Comparison of ENCODE assay signal across 8 cellular contexts in genomic region chr12:110245278-110245868, GRCh38. TPM values are rescaled to one million over a fixed set of nuclear protein-coding genes. Genes with fewer than 3 reads are reported as not detected.
DNase-seq lines count a peak whose midpoint lies in the region; TF ChIP-seq lines count a peak whose summit lies in the region.

No MANE protein-coding gene starts in this region.

- peak overlapping the region; percentile 54 for H3K27ac Mint-ChIP-seq in progenitor cell of endocrine pancreas

- H3K9me3 Mint-ChIP-seq in progenitor cell of endocrine pancreas (ENCODE audit: low read depth), result no peaks in the 10 kb centered on the region

- no peak overlapping the region for H2AFZ ChIP-seq in neuronal stem cell (ENCODE audit: low read length)

- H3K18ac ChIP-seq in neuronal stem cell (ENCODE audit: low read length), result no peak overlapping the region

- no peak overlapping the region for H2AK5ac ChIP-seq in neuronal stem cell (ENCODE audit: low read depth, low read length)

- H2BK120ac ChIP-seq in neuronal stem cell (ENCODE audit: low read depth, low read length), result no peak overlapping the region

- peaks cover 7% of the 10 kb centered on the region for H3K36me3 Mint-ChIP-seq in progenitor cell of endocrine pancreas (ENCODE audit: insufficient read depth)

- no peak overlapping the region for H3K14ac ChIP-seq in neuronal stem cell (ENCODE audit: low read length)

- no peak overlapping the region for H3K4me3 ChIP-seq in AG09309 (ENCODE audit: control insufficient read depth, low read depth, low read length)
- H3K4me3 ChIP-seq in HEK293 (ENCODE audit: low read depth, low read length), result no peak overlapping the region
- H3K4me3 ChIP-seq in neuronal stem cell (ENCODE audit: low read length in 2 of 2), result no peak overlapping the region
- H3K4me3 ChIP-seq in tibial nerve, result no peak overlapping the region

- H3K27me3 ChIP-seq in neuronal stem cell (ENCODE audit: control insufficient read depth in 3 of 3, insufficient read depth in 3 of 3, low read depth in 1 of 3, low read length in 3 of 3) (no peaks in the 10 kb centered on the region), tibial nerve (no peaks in the 10 kb centered on the region)

- in situ Hi-C loops in ACHN (cut with HindIII; ENCODE audit: low pct_ligation_motif_present, low pct_unique_long_range_greater_than_20kb, low sequenced_read_pairs), result no loop called here

- H3K9ac ChIP-seq in neuronal stem cell (ENCODE audit: low read depth, low read length, poor library complexity), result no peak overlapping the region

- CTCF ChIA-PET in HEK293 (lab: Yijun Ruan, JAX), result interaction anchor here (0.6 to 1.4 kb wide), 4 partner anchors 11 to 493 kb away, joined by 3 to 4 read pairs (median 4); no protein-coding TSS in a partner anchor

- no peak overlapping the region for H2BK5ac ChIP-seq in neuronal stem cell (ENCODE audit: low read length)

- POLR2A ChIA-PET in HEK293 (lab: Yijun Ruan, JAX), result no interaction called here

- no peak overlapping the region for H2BK15ac ChIP-seq in neuronal stem cell (ENCODE audit: low read length)

- TF ChIP-seq CTCF in AG09309 (IDR thresholded peaks at IDR 0.05; ENCODE audit: control insufficient read depth, insufficient read depth, low read depth, low read length, missing control alignments), result peak; percentile 36
- TF ChIP-seq CTCF in HEK293 (tag by site-specific recombination; IDR thresholded peaks at IDR 0.05), result no peak
- peak; percentile 26 for TF ChIP-seq CTCF in progenitor cell of endocrine pancreas (IDR thresholded peaks at IDR 0.05; ENCODE audit: unreplicated experiment)
- peak in 1 of 5 experiments; percentile 19 for TF ChIP-seq CTCF in tibial nerve (IDR thresholded peaks at IDR 0.05)

- no peaks in the 10 kb centered on the region for H3K27me3 Mint-ChIP-seq in progenitor cell of endocrine pancreas

- no peak overlapping the region for H3K4me2 ChIP-seq in neuronal stem cell (ENCODE audit: insufficient read depth, low read length, poor library complexity, severe bottlenecking)

- no peaks in the 10 kb centered on the region for H3K79me1 ChIP-seq in neuronal stem cell (ENCODE audit: low read depth, low read length)

- no peak for TF ChIP-seq POLR2A in tibial nerve (IDR thresholded peaks at IDR 0.05)

- H3K4ac ChIP-seq in neuronal stem cell (ENCODE audit: low read length), result no peak overlapping the region

- H4K8ac ChIP-seq in neuronal stem cell (ENCODE audit: low read depth, low read length), result no peak overlapping the region

- TF ChIP-seq EP300 in tibial nerve (IDR thresholded peaks at IDR 0.05), result no peak

- peaks cover 44% of the 10 kb centered on the region for H3K4me1 Mint-ChIP-seq in progenitor cell of endocrine pancreas (ENCODE audit: low read depth)

- H3K27ac ChIP-seq in HEK293 (ENCODE audit: extremely low read depth, low read depth, low read length) (no peak overlapping the region), neuronal stem cell (replicated peaks; ENCODE audit: low read length) (no peak overlapping the region), tibial nerve (peak overlapping the region in 1 of 4 donors; percentile 71)

- H2BK12ac ChIP-seq in neuronal stem cell (ENCODE audit: low read length), result no peak overlapping the region

- DNase-seq in AG09309 (ENCODE audit: low read depth) (no peak), dermis blood vessel endothelial cell (peak; percentile 63), progenitor cell of endocrine pancreas (ENCODE audit: low spot score, unreplicated experiment) (no peak), neuronal stem cell (ENCODE audit: low spot score) (no peak), tibial nerve (ENCODE audit: low spot score in 2 of 2) (no peak), ACHN (no peak)
- DNase-seq in activated CD4-positive, CD25-positive, alpha-beta regulatory T cell treated with anti-CD3 and anti-CD28 coated beads, Interleukin-2, amount 50 U/mL, for 16 hours (ENCODE audit: low read depth, low spot score), result peak; percentile 20

- H3K4me1 ChIP-seq in HEK293 (ENCODE audit: control insufficient read depth, insufficient read depth, low read length) (peaks cover 4% of the 10 kb centered on the region), neuronal stem cell (ENCODE audit: control insufficient read depth in 2 of 2, insufficient read depth in 1 of 2, low read depth in 1 of 2, low read length in 2 of 2) (peaks cover 0 to 3% of the 10 kb centered on the region in 2 donors), tibial nerve (peaks cover 0 to 10% (median 3%) of the 10 kb centered on the region in 4 donors)

- no peaks in the 10 kb centered on the region for H3K9me3 ChIP-seq in HEK293 (ENCODE audit: control insufficient read depth, insufficient read depth, low read depth, low read length)
- peaks cover 0 to 4% of the 10 kb centered on the region in 2 donors for H3K9me3 ChIP-seq in neuronal stem cell (replicated peaks in 1 of 2; ENCODE audit: control insufficient read depth in 2 of 2, insufficient read depth in 1 of 2, low read depth in 1 of 2, low read length in 2 of 2)
- H3K9me3 ChIP-seq in tibial nerve, result peaks cover 0 to 3% (median 0%) of the 10 kb centered on the region in 4 donors

- no peak overlapping the region for H3K4me3 Mint-ChIP-seq in progenitor cell of endocrine pancreas (ENCODE audit: low read depth)

- no peaks in the 10 kb centered on the region for H3K36me3 ChIP-seq in HEK293 (ENCODE audit: control insufficient read depth in 2 of 2, insufficient read depth in 1 of 2, low read length in 2 of 2)
- H3K36me3 ChIP-seq in neuronal stem cell (replicated peaks in 1 of 2; ENCODE audit: control insufficient read depth in 2 of 2, insufficient read depth in 2 of 2, low read length in 2 of 2), result peaks cover 0 to 35% of the 10 kb centered on the region in 2 donors
- H3K36me3 ChIP-seq in tibial nerve, result peaks cover 0 to 44% (median 0%) of the 10 kb centered on the region in 3 donors

- H4K91ac ChIP-seq in neuronal stem cell (ENCODE audit: low read depth, low read length, poor library complexity), result no peak overlapping the region

- WGBS in neuronal stem cell (ENCODE audit: extremely low coverage in 2 of 2, insufficient read length in 2 of 2, insufficient replicate concordance in 1 of 2), 2 donors, result no CpG with 5 or more reads among the region's 4 CpGs
- 81 to 82% methylated on average over 4 of the region's 4 CpGs for WGBS in tibial nerve, 2 donors

- no peak overlapping the region for H3K23ac ChIP-seq in neuronal stem cell (ENCODE audit: low read depth, low read length, poor library complexity)

TF ChIP-seq in HEK293, 187 proteins besides CTCF, POLR2A, EP300 and RAD21:
- no peak for TF ChIP-seq ZNF37A (tag by site-specific recombination; IDR thresholded peaks at IDR 0.05)
- TF ChIP-seq ZFP37 (tag by site-specific recombination; IDR thresholded peaks at IDR 0.05), result no peak
- TF ChIP-seq ZNF114 (tag by site-specific recombination; IDR thresholded peaks at IDR 0.05), result no peak
- peak; percentile 92 for TF ChIP-seq REST (tag by site-specific recombination; IDR thresholded peaks at IDR 0.05)
- TF ChIP-seq ZNF555 (tag by site-specific recombination; conservative IDR thresholded peaks at IDR 0.05), result no peak
- peak; percentile 20; the same call in 1 of the 2 replicates for TF ChIP-seq ZIC2 (tag by site-specific recombination; IDR thresholded peaks at IDR 0.05)
- TF ChIP-seq ZNF624 (tag by site-specific recombination; IDR thresholded peaks at IDR 0.05), result no peak

RNA-seq across cellular contexts. Expression of gene ATP2A2, which starts 35.7 kb away (rescaled TPM):
- total RNA-seq in dermis blood vessel endothelial cell, result 84.6 and 176 TPM in 2 replicates
- total RNA-seq in progenitor cell of endocrine pancreas, result 167 and 175 TPM in 2 replicates
- 80.3 TPM for polyA plus RNA-seq in neuronal stem cell (2013, experiment 1 of 2)
- 78.6 TPM for polyA plus RNA-seq in neuronal stem cell (2013, experiment 2 of 2)
- 100 to 1,000 TPM in 2 of 4 donors, 10 to 100 TPM in 2; 77.8 to 106 (median 90.1) TPM for total RNA-seq in tibial nerve

Comparison
In these comparisons a context has a peak if more than half of its experiments do, and no peak if none do; other contexts are left out.
1. DNase-seq: peak in activated CD4-positive, CD25-positive, alpha-beta regulatory T cell treated with anti-CD3 and anti-CD28 coated beads, Interleukin-2, amount 50 U/mL, for 16 hours (single experiment) and dermis blood vessel endothelial cell (single experiment); none in AG09309 (single experiment), progenitor cell of endocrine pancreas (single experiment), neuronal stem cell (single experiment), tibial nerve (0 of 2) and ACHN (single experiment).